In the genomic region with DNA sequence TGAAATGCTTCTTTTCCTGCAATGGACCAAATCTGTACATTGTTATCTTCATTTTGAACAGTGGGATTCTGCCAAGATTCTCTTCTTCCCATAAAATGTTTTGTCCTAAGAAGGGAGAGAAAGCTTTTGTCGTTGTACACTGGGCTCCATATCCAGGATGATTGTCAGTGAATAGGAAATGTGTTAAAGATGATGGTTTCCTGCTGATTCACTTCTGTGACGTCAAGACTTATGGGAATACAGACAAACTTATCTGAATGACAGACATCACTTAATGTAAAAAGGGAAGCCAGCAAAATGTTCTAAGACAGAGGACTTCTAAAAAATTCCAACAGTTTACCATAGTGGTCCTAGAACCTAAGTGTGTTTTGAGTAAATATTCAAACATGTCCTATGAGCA, we compare ENCODE assay signal across 20 cellular contexts.
"Had no signal": no experiment of that assay in that cellular context is flagged by ENCODE, and none has a peak within 500 bp of the region (broad histone marks: within the 10 kb centered on the region; RNA-seq: fewer than 3 reads in every experiment).

No MANE protein-coding gene starts in this region.

- H3K9me3 ChIP-seq: adrenal gland, ascending aorta, breast epithelium, colonic mucosa, stomach, suprapubic skin, tibial nerve had no signal

- H3K36me3 ChIP-seq: adrenal gland, ascending aorta, breast epithelium, colonic mucosa, stomach, suprapubic skin, tibial nerve had no signal

- DNase-seq: activated CD4-positive, alpha-beta T cell treated with anti-CD3 and anti-CD28 coated beads for 4 hours; activated CD4-positive, alpha-beta T cell treated with anti-CD3 and anti-CD28 coated beads, Interleukin-2, amount 50 U/mL, for 48 hours; activated CD4-positive, CD25-positive, alpha-beta regulatory T cell; activated CD8-positive, alpha-beta memory T cell treated with anti-CD3 and anti-CD28 coated beads, Interleukin-2, amount 50 U/mL, for 48 hours; activated naive CD4-positive, alpha-beta T cell; activated T-cell treated with anti-CD3 and anti-CD28 coated beads, Interleukin-2, amount 50 U/mL, for 4 hours; adrenal gland; colonic mucosa; foreskin keratinocyte; left colon; mesenchymal stem cell; nephron progenitor cell; nucleus accumbens; stimulated activated CD4-positive, alpha-beta T cell treated with anti-CD3 and anti-CD28 coated beads, Interleukin-15, amount 100 ng/mL, for 24 hours; stomach had no signal

- H3K4me2 ChIP-seq: smooth muscle cell had no signal

- H3K27ac ChIP-seq: adrenal gland, ascending aorta, breast epithelium, colonic mucosa, foreskin keratinocyte, stomach, suprapubic skin, tibial nerve had no signal

- H3K4me3 ChIP-seq: adrenal gland, ascending aorta, breast epithelium, colonic mucosa, smooth muscle cell, stomach, suprapubic skin, tibial nerve had no signal

- H3K27me3 ChIP-seq: adrenal gland, ascending aorta, breast epithelium, colonic mucosa, foreskin keratinocyte, suprapubic skin, tibial nerve had no signal

- H3K4me1 ChIP-seq: adrenal gland, ascending aorta, colonic mucosa, foreskin keratinocyte, suprapubic skin had no signal
